Comparison of ENCODE assay signal across 1 cellular context in genomic region chr5:177105546-177106476, GRCh38.
A peak's percentile ranks its signal among the peaks of the same experiment; 100 is the strongest.
TF ChIP-seq lines count a peak whose summit lies in the region.

No MANE protein-coding gene starts in this region.

TF ChIP-seq in HepG2, 621 proteins besides CTCF, POLR2A, EP300 and RAD21 (continues in another document):
- TF ChIP-seq TBX2 (CRISPR knock-in tag; IDR thresholded peaks at IDR 0.05; ENCODE audit: borderline replicate concordance) (peak; percentile 83), BORCS8-MEF2B (CRISPR knock-in tag; IDR thresholded peaks at IDR 0.05) (0 out of 2 replicates have a peak, but pooled peaks have one; percentile 62), TFDP1 (CRISPR knock-in tag; IDR thresholded peaks at IDR 0.05; ENCODE audit: borderline replicate concordance) (peak; percentile 78; the same call in 1 of the 2 replicates), HOXA3 (CRISPR knock-in tag; IDR thresholded peaks at IDR 0.05) (peak; percentile 71), LBX2 (CRISPR knock-in tag; IDR thresholded peaks at IDR 0.05; ENCODE audit: borderline replicate concordance) (no peak; the same call in 1 of the 2 replicates), JUND (CRISPR knock-in tag; IDR thresholded peaks at IDR 0.05) (0 out of 2 replicates have a peak, but pooled peaks have one; percentile 31), ZNF296 (CRISPR knock-in tag; conservative IDR thresholded peaks at IDR 0.05) (no peak), JUNB (CRISPR knock-in tag; IDR thresholded peaks at IDR 0.05; ENCODE audit: borderline replicate concordance) (peak; percentile 66; the same call in 1 of the 2 replicates), TSC22D2 (CRISPR knock-in tag; IDR thresholded peaks at IDR 0.05; ENCODE audit: borderline replicate concordance) (0 out of 2 replicates have a peak, but pooled peaks have one; percentile 73), ZBTB7B (CRISPR knock-in tag; IDR thresholded peaks at IDR 0.05) (peak; percentile 51; the same call in 1 of the 2 replicates), TERF1 (CRISPR knock-in tag; IDR thresholded peaks at IDR 0.05) (no peak), NR3C1 (CRISPR knock-in tag; IDR thresholded peaks at IDR 0.05) (no peak), KDM2A (CRISPR knock-in tag; IDR thresholded peaks at IDR 0.05; ENCODE audit: borderline replicate concordance, low read depth) (peak; percentile 62; the same call in 1 of the 2 replicates), ZNF605 (CRISPR knock-in tag; IDR thresholded peaks at IDR 0.05) (peak; percentile 83; the same call in 1 of the 2 replicates), PHF20 (CRISPR knock-in tag; IDR thresholded peaks at IDR 0.05) (no peak), ZNF274 (CRISPR knock-in tag; IDR thresholded peaks at IDR 0.05) (peak; percentile 23; the same call in 1 of the 2 replicates), ZNF17 (CRISPR knock-in tag; IDR thresholded peaks at IDR 0.05) (no peak), SAP130 (CRISPR knock-in tag; IDR thresholded peaks at IDR 0.05; ENCODE audit: low read depth) (peak; percentile 69), TFAP4 (IDR thresholded peaks at IDR 0.05; ENCODE audit: borderline replicate concordance, low read depth) (peak; percentile 31; the same call in 1 of the 2 replicates), ZSCAN5A (CRISPR knock-in tag; IDR thresholded peaks at IDR 0.05; ENCODE audit: borderline replicate concordance) (peak; percentile 84), HDAC1 (CRISPR knock-in tag; IDR thresholded peaks at IDR 0.05) (peak; percentile 52), HDAC6 (IDR thresholded peaks at IDR 0.05; ENCODE audit: low read depth, low read length) (no peak), ZGPAT (CRISPR knock-in tag; IDR thresholded peaks at IDR 0.05) (peak; percentile 60; the same call in 1 of the 2 replicates), NR2F6 (IDR thresholded peaks at IDR 0.05) (peak; percentile 6; the same call in 1 of the 2 replicates), NR2F6 (CRISPR knock-in tag; IDR thresholded peaks at IDR 0.05) (0 out of 2 replicates have a peak, but pooled peaks have one; percentile 33), RFX3 (CRISPR knock-in tag; IDR thresholded peaks at IDR 0.05) (no peak), ZC3H13 (CRISPR knock-in tag; IDR thresholded peaks at IDR 0.05) (0 out of 2 replicates have a peak, but pooled peaks have one; percentile 40), CREBL2 (CRISPR knock-in tag; IDR thresholded peaks at IDR 0.05; ENCODE audit: borderline replicate concordance) (no peak), ZNF782 (CRISPR knock-in tag; IDR thresholded peaks at IDR 0.05; ENCODE audit: borderline replicate concordance) (no peak), SOX6 (IDR thresholded peaks at IDR 0.05) (no peak), SOX6 (CRISPR knock-in tag; IDR thresholded peaks at IDR 0.05) (peak; percentile 66), ZSCAN21 (CRISPR knock-in tag; IDR thresholded peaks at IDR 0.05; ENCODE audit: borderline replicate concordance) (peak; percentile 43; the same call in 1 of the 2 replicates), DZIP1 (CRISPR knock-in tag; IDR thresholded peaks at IDR 0.05) (peak; percentile 89; the same call in 1 of the 2 replicates), NCOA2 (CRISPR knock-in tag; IDR thresholded peaks at IDR 0.05) (0 out of 2 replicates have a peak, but pooled peaks have one; percentile 45), ZNF776 (CRISPR knock-in tag; IDR thresholded peaks at IDR 0.05) (no peak), NR1H2 (CRISPR knock-in tag; IDR thresholded peaks at IDR 0.05; ENCODE audit: borderline replicate concordance, low read depth) (no peak), ZNF770 (CRISPR knock-in tag; IDR thresholded peaks at IDR 0.05) (peak; percentile 58; the same call in 1 of the 2 replicates), ZNF207 (IDR thresholded peaks at IDR 0.05; ENCODE audit: borderline replicate concordance) (no peak), BHLHE40 (IDR thresholded peaks at IDR 0.05; ENCODE audit: low read length) (peak; percentile 60; the same call in 1 of the 2 replicates), POLR2AphosphoS2 (IDR thresholded peaks at IDR 0.05; ENCODE audit: low read depth, low read length) (no peak), HMGXB4 (CRISPR knock-in tag; IDR thresholded peaks at IDR 0.05; ENCODE audit: borderline replicate concordance in 1 of 2, low read depth in 1 of 2) (peak in 1 of 2 experiments; percentile 56; a peak in 2 of 4 replicates), HNRNPLL (IDR thresholded peaks at IDR 0.05; ENCODE audit: low read depth, low read length, poor library complexity, severe bottlenecking) (peak; percentile 39), HIC2 (CRISPR knock-in tag; IDR thresholded peaks at IDR 0.05; ENCODE audit: low read depth) (peak; percentile 94), PHF8 (CRISPR knock-in tag; IDR thresholded peaks at IDR 0.05) (0 out of 2 replicates have a peak, but pooled peaks have one; percentile 45), SRY (CRISPR knock-in tag; IDR thresholded peaks at IDR 0.05) (peak; percentile 57; the same call in 1 of the 2 replicates), PLRG1 (conservative IDR thresholded peaks at IDR 0.05) (no peak), KLF15 (CRISPR knock-in tag; IDR thresholded peaks at IDR 0.05; ENCODE audit: borderline replicate concordance) (no peak), ZNF773 (CRISPR knock-in tag; IDR thresholded peaks at IDR 0.05; ENCODE audit: borderline replicate concordance) (no peak), KLF12 (CRISPR knock-in tag; IDR thresholded peaks at IDR 0.05; ENCODE audit: borderline replicate concordance) (0 out of 2 replicates have a peak, but pooled peaks have one; percentile 17), ZNF564 (CRISPR knock-in tag; IDR thresholded peaks at IDR 0.05) (peak; percentile 77; the same call in 1 of the 2 replicates), SP140L (CRISPR knock-in tag; IDR thresholded peaks at IDR 0.05; ENCODE audit: borderline replicate concordance) (0 out of 2 replicates have a peak, but pooled peaks have one; percentile 55)
